8 cellular contexts compared by ENCODE assay signal in genomic region chr1:23664837-23665795, GRCh38. TPM values are rescaled to one million over a fixed set of nuclear protein-coding genes. Genes with fewer than 3 reads are reported as not detected.
DNase-seq lines count a peak whose midpoint lies in the region; ATAC-seq, FAIRE-seq and TF ChIP-seq lines count a peak whose summit lies in the region.

No MANE protein-coding gene starts in this region.

- TF ChIP-seq CTCF in HFF-Myc (IDR thresholded peaks at IDR 0.05; ENCODE audit: low read depth, low read length, missing control alignments), result peak; percentile 46
- no peak for TF ChIP-seq CTCF in CD4-positive, alpha-beta T cell (IDR thresholded peaks at IDR 0.05)

- no peak overlapping the region for H3K27ac Mint-ChIP-seq in CD4-positive, alpha-beta T cell

- intact Hi-C loops in CD4-positive, alpha-beta T cell (cut with DNase I, micrococcal nuclease), result no loop called here

- H3K36me3 Mint-ChIP-seq in CD4-positive, alpha-beta T cell (ENCODE audit: low read depth), result peaks cover 7% of the 10 kb centered on the region

- no peaks in the 10 kb centered on the region for H3K27me3 ChIP-seq in CD4-positive, alpha-beta T cell (ENCODE audit: control insufficient read depth, insufficient read depth, low read length)

- POLR2A ChIA-PET in CD4-positive, alpha-beta T cell (lab: Charles Lee), result interaction anchor here (0.6 kb wide), 1 partner anchor 372 kb away, joined by 3 read pairs; no protein-coding TSS in a partner anchor

- CTCF ChIA-PET in CD4-positive, alpha-beta T cell (lab: Charles Lee), result interaction anchor here (1.5 to 1.8 kb wide), 2 partner anchors 28 to 168 kb away, joined by 4 to 5 read pairs; no protein-coding TSS in a partner anchor

- FAIRE-seq in TTC549 (lab: Jason Lieb, UNC), result peak; percentile 80

- H3K27ac ChIP-seq in CD4-positive, alpha-beta T cell (ENCODE audit: low read depth, low read length), result no peak overlapping the region

- no peaks in the 10 kb centered on the region for H3K27me3 Mint-ChIP-seq in CD4-positive, alpha-beta T cell

- peak; percentile 33 for DNase-seq in Daoy (ENCODE audit: low read depth)
- DNase-seq in HFF-Myc (ENCODE audit: extremely low read depth, low read depth), result no peak
- DNase-seq in iPS-NIHi11 (ENCODE audit: low spot score), result peak; percentile 54
- no peak for DNase-seq in CD4-positive, alpha-beta T cell

- peaks cover 5% of the 10 kb centered on the region for H3K4me1 Mint-ChIP-seq in CD4-positive, alpha-beta T cell (ENCODE audit: low read depth)

- H3K9me3 ChIP-seq in CD4-positive, alpha-beta T cell (ENCODE audit: control insufficient read depth, low read length), result no peaks in the 10 kb centered on the region

- no peak overlapping the region for H3K4me3 Mint-ChIP-seq in CD4-positive, alpha-beta T cell

- no peaks in the 10 kb centered on the region for H3K9me3 Mint-ChIP-seq in CD4-positive, alpha-beta T cell

- ATAC-seq in GM21360 (IDR thresholded peaks at IDR 0.05; ENCODE audit: unreplicated experiment), result no peak
- no peak for ATAC-seq in CD4-positive, alpha-beta T cell (ENCODE audit: poor library complexity)
- no peak for ATAC-seq in GM21737 (IDR thresholded peaks at IDR 0.05; ENCODE audit: unreplicated experiment)
- ATAC-seq in HG03442 (IDR thresholded peaks at IDR 0.05; ENCODE audit: unreplicated experiment), result no peak

- no peak overlapping the region for H3K4me3 ChIP-seq in HFF-Myc (replicated peaks; ENCODE audit: low read depth, low read length)

RNA-seq across cellular contexts. Expression of gene RPL11, which starts 26.5 kb away (rescaled TPM):
- total RNA-seq in Daoy (2014; rRNA removed; shearing (Covaris generic)), result 1,672 and 1,721 TPM in 2 replicates
- total RNA-seq in CD4-positive, alpha-beta T cell, result 1,000 to 10,000 TPM; 2,191 to 2,374 TPM

Comparison
In these comparisons a context has a peak if more than half of its experiments do, and no peak if none do; other contexts are left out.
1. DNase-seq: peak in Daoy (single experiment) and iPS-NIHi11 (single experiment); none in HFF-Myc (single experiment) and CD4-positive, alpha-beta T cell (0 of 10).